Comparison of ENCODE assay signal across 17 cellular contexts in genomic region chr11:93219440-93219839, GRCh38. TPM values are rescaled to one million over a fixed set of nuclear protein-coding genes. Genes with fewer than 3 reads are reported as not detected.
DNase-seq lines count a peak whose midpoint lies in the region; ATAC-seq and TF ChIP-seq lines count a peak whose summit lies in the region.
"Had no signal": no experiment of that assay in that cellular context is flagged by ENCODE, and none has a peak within 500 bp of the region (broad histone marks: within the 10 kb centered on the region; RNA-seq: fewer than 3 reads in every experiment).

No MANE protein-coding gene starts in this region.

- ATAC-seq in GM21786 (IDR thresholded peaks at IDR 0.05; ENCODE audit: unreplicated experiment) = peak; percentile 65
- ATAC-seq in SK-N-SH treated with all-trans-retinoic acid at 6 μM for 48 hours = no peak
- ATAC-seq: activated CD4-positive, alpha-beta T cell treated with anti-CD3 and anti-CD28 coated beads for 36 hours had no signal

- no peaks in the 10 kb centered on the region for H3K9me3 ChIP-seq in neuronal stem cell (replicated peaks in 1 of 2; ENCODE audit: control insufficient read depth in 2 of 2, insufficient read depth in 1 of 2, low read depth in 1 of 2, low read length in 2 of 2)
- H3K9me3 ChIP-seq in sigmoid colon = no peaks in the 10 kb centered on the region
- H3K9me3 ChIP-seq in mesenchymal stem cell (ENCODE audit: control insufficient read depth, low read length) = no peaks in the 10 kb centered on the region
- H3K9me3 ChIP-seq: breast epithelium, left ventricle myocardium inferior, prostate gland had no signal

- H4K8ac ChIP-seq in neuronal stem cell (ENCODE audit: low read depth, low read length) (no peak overlapping the region), mesenchymal stem cell (ENCODE audit: low read length) (no peak overlapping the region)

- no peaks in the 10 kb centered on the region for H3K36me3 ChIP-seq in neuronal stem cell (replicated peaks in 1 of 2; ENCODE audit: control insufficient read depth in 2 of 2, insufficient read depth in 2 of 2, low read length in 2 of 2)
- H3K36me3 ChIP-seq in sigmoid colon = no peaks in the 10 kb centered on the region
- H3K36me3 ChIP-seq in mesenchymal stem cell (ENCODE audit: control insufficient read depth in 1 of 2, insufficient read depth in 2 of 2, low read depth in 1 of 2, low read length in 2 of 2) = no peaks in the 10 kb centered on the region
- H3K36me3 ChIP-seq: breast epithelium, left ventricle myocardium inferior, prostate gland had no signal

- H3K14ac ChIP-seq in neuronal stem cell (ENCODE audit: low read length) (no peak overlapping the region), mesenchymal stem cell (ENCODE audit: low read length in 2 of 2) (no peak overlapping the region)

- TF ChIP-seq CTCF in sigmoid colon (IDR thresholded peaks at IDR 0.05) = no peak

- H2AFZ ChIP-seq in neuronal stem cell (ENCODE audit: low read length) = peak overlapping the region; percentile 5
- no peak overlapping the region for H2AFZ ChIP-seq in mesenchymal stem cell (ENCODE audit: low read depth, low read length)

- H3K23ac ChIP-seq in neuronal stem cell (ENCODE audit: low read depth, low read length, poor library complexity) = no peak overlapping the region
- no peak overlapping the region for H3K23ac ChIP-seq in mesenchymal stem cell (ENCODE audit: low read length in 2 of 2)

- H2BK12ac ChIP-seq in neuronal stem cell (ENCODE audit: low read length) (no peak overlapping the region), mesenchymal stem cell (ENCODE audit: low read length in 2 of 2) (no peak overlapping the region)

- H3K4me3 ChIP-seq in neuronal stem cell (ENCODE audit: low read length in 2 of 2) = no peak overlapping the region
- H3K4me3 ChIP-seq in sigmoid colon = no peak overlapping the region
- H3K4me3 ChIP-seq in mesenchymal stem cell (ENCODE audit: insufficient read depth in 1 of 2, low read depth in 1 of 2, low read length in 2 of 2) = no peak overlapping the region
- H3K4me3 ChIP-seq: breast epithelium, left ventricle myocardium inferior, prostate gland had no signal

- TF ChIP-seq EP300 in sigmoid colon (IDR thresholded peaks at IDR 0.05) = no peak

- H2BK5ac ChIP-seq in neuronal stem cell (ENCODE audit: low read length) (no peak overlapping the region), mesenchymal stem cell (ENCODE audit: low read depth, low read length, poor library complexity, severe bottlenecking) (no peak overlapping the region)

- H3K18ac ChIP-seq in neuronal stem cell (ENCODE audit: low read length) = no peak overlapping the region
- H3K18ac ChIP-seq in mesenchymal stem cell (ENCODE audit: low read depth in 1 of 2, low read length in 2 of 2) = no peak overlapping the region

- H2AK5ac ChIP-seq in neuronal stem cell (ENCODE audit: low read depth, low read length) (no peak overlapping the region), mesenchymal stem cell (ENCODE audit: low read length, severe bottlenecking) (no peak overlapping the region)

- H4K91ac ChIP-seq in neuronal stem cell (ENCODE audit: low read depth, low read length, poor library complexity) (no peak overlapping the region), mesenchymal stem cell (ENCODE audit: low read length) (no peak overlapping the region)

- H3K27me3 ChIP-seq in neuronal stem cell (ENCODE audit: control insufficient read depth in 3 of 3, insufficient read depth in 3 of 3, low read depth in 1 of 3, low read length in 3 of 3) (no peaks in the 10 kb centered on the region), sigmoid colon (no peaks in the 10 kb centered on the region), mesenchymal stem cell (ENCODE audit: control insufficient read depth in 1 of 2, insufficient read depth in 1 of 2, low read length in 2 of 2) (peaks cover 17 to 22% of the 10 kb centered on the region in 2 experiments)
- H3K27me3 ChIP-seq: breast epithelium had no signal

- intact Hi-C loops in sigmoid colon (cut with DNase I) = no loop called here

- H3K9ac ChIP-seq in neuronal stem cell (ENCODE audit: low read depth, low read length, poor library complexity) = no peak overlapping the region
- H3K9ac ChIP-seq in mesenchymal stem cell (ENCODE audit: low read length) = no peak overlapping the region

- WGBS in neuronal stem cell (ENCODE audit: extremely low coverage in 2 of 2, insufficient read length in 2 of 2, insufficient replicate concordance in 1 of 2), 2 donors = no CpG with 5 or more reads among the region's 2 CpGs
- WGBS in sigmoid colon, 2 donors = 73 to 86% methylated on average over 2 of the region's 2 CpGs
- WGBS in mesenchymal stem cell = 79% methylated on average over 2 of the region's 2 CpGs

- H3K27ac ChIP-seq in neuronal stem cell (replicated peaks; ENCODE audit: low read length) (peak overlapping the region; percentile 33), sigmoid colon (no peak overlapping the region), mesenchymal stem cell (ENCODE audit: low read length, poor library complexity, severe bottlenecking) (no peak overlapping the region)
- H3K27ac ChIP-seq: 22Rv1, breast epithelium, C4-2B, left ventricle myocardium inferior, prostate gland had no signal

- H3K4me1 ChIP-seq in neuronal stem cell (ENCODE audit: control insufficient read depth in 2 of 2, insufficient read depth in 1 of 2, low read depth in 1 of 2, low read length in 2 of 2) (peaks cover 6 to 7% of the 10 kb centered on the region in 2 donors), sigmoid colon (no peaks in the 10 kb centered on the region), mesenchymal stem cell (ENCODE audit: control insufficient read depth, insufficient read depth, low read depth, low read length) (no peaks in the 10 kb centered on the region)
- H3K4me1 ChIP-seq: breast epithelium, left ventricle myocardium inferior, prostate gland had no signal

- H3K4ac ChIP-seq in neuronal stem cell (ENCODE audit: low read length) = no peak overlapping the region
- H3K4ac ChIP-seq in mesenchymal stem cell (ENCODE audit: low read depth in 1 of 2, low read length in 2 of 2) = no peak overlapping the region

- TF ChIP-seq POLR2A in sigmoid colon (IDR thresholded peaks at IDR 0.05) = no peak

- peak; percentile 9 for DNase-seq in DMS153 (lab: John Stamatoyannopoulos, UW)
- DNase-seq in DMS153 treated with DMSO at 0.1 percent for 48 hours (lab: John Stamatoyannopoulos, UW; ENCODE audit: unreplicated experiment) = no peak
- DNase-seq in NCI-H2107 treated with DMSO at 0.1 percent for 48 hours (lab: John Stamatoyannopoulos, UW; ENCODE audit: unreplicated experiment) = peak; percentile 73
- no peak for DNase-seq in neuronal stem cell (ENCODE audit: low spot score)
- DNase-seq in sigmoid colon = no peak
- no peak for DNase-seq in mesenchymal stem cell
- DNase-seq: activated CD4-positive, alpha-beta T cell treated with anti-CD3 and anti-CD28 coated beads for 36 hours; Kasumi-1; left ventricle myocardium inferior; NCI-H1930; SIG-M5 had no signal

- no peaks in the 10 kb centered on the region for H3K79me1 ChIP-seq in neuronal stem cell (ENCODE audit: low read depth, low read length)
- H3K79me1 ChIP-seq in mesenchymal stem cell (replicated peaks; ENCODE audit: low read length, poor library complexity, severe bottlenecking) = no peaks in the 10 kb centered on the region

- H2BK120ac ChIP-seq in neuronal stem cell (ENCODE audit: low read depth, low read length) (no peak overlapping the region), mesenchymal stem cell (ENCODE audit: low read depth, low read length) (no peak overlapping the region)

- H2BK15ac ChIP-seq in neuronal stem cell (ENCODE audit: low read length) (no peak overlapping the region), mesenchymal stem cell (ENCODE audit: low read depth, poor library complexity, severe bottlenecking) (no peak overlapping the region)

- no peak overlapping the region for H3K4me2 ChIP-seq in neuronal stem cell (ENCODE audit: insufficient read depth, low read length, poor library complexity, severe bottlenecking)
- no peak overlapping the region for H3K4me2 ChIP-seq in mesenchymal stem cell (ENCODE audit: low read length, poor library complexity, severe bottlenecking)

TF ChIP-seq in SK-N-SH treated with all-trans-retinoic acid at 6 μM for 48 hours, 23 proteins besides CTCF, POLR2A, EP300 and RAD21 (continues in another document):
- TF ChIP-seq PPARA (CRISPR knock-in tag; IDR thresholded peaks at IDR 0.05; ENCODE audit: borderline replicate concordance) (no peak), PATZ1 (CRISPR knock-in tag; IDR thresholded peaks at IDR 0.05; ENCODE audit: borderline replicate concordance) (no peak), OSR1 (CRISPR knock-in tag; IDR thresholded peaks at IDR 0.05) (no peak), ZNF8 (CRISPR knock-in tag; IDR thresholded peaks at IDR 0.05) (no peak), CSDC2 (CRISPR knock-in tag; IDR thresholded peaks at IDR 0.05) (no peak)

RNA-seq across cellular contexts. Expression of gene SLC36A4, which starts 21.6 kb away (rescaled TPM):
- polyA plus RNA-seq in neuronal stem cell (2013, experiment 1 of 2) = 26.7 TPM
- polyA plus RNA-seq in neuronal stem cell (2013, experiment 2 of 2) = 27.3 TPM
- 10 to 100 TPM; 14.6 to 17.7 (median 16.4) TPM for total RNA-seq in sigmoid colon
- 1 to 10 TPM; 4.2 to 5.0 (median 4.4) TPM for polyA plus RNA-seq in sigmoid colon
- 10.3 TPM for polyA plus RNA-seq in mesenchymal stem cell (2013, experiment 1 of 2)
- 10.7 TPM for polyA plus RNA-seq in mesenchymal stem cell (2013, experiment 2 of 2)

Comparison
In these comparisons a context has a peak if more than half of its experiments do, and no peak if none do; other contexts are left out.
1. DNase-seq: peak in DMS153 (single experiment) and NCI-H2107 treated with DMSO at 0.1 percent for 48 hours (single experiment); none in DMS153 treated with DMSO at 0.1 percent for 48 hours (single experiment), neuronal stem cell (single experiment), sigmoid colon (single experiment) and mesenchymal stem cell (single experiment).